ENCODE assay signal across 23 cellular contexts in the genomic region with DNA sequence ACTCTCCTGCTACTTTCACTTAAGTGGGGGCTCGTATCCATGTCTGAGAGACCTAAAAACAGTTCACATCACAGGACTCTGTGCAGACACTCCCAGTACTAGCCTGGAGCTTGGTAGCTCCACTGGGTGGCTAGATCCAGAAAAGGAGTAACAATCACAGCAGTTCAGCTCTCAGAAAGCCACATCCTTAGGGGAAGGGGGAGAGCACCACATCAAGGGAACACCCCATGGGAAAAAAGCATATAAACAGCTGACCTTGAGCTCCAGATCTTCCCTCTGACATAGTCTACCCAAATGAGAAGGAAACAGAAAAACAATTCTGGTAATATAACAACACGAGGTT.
DNase-seq lines count a peak whose midpoint lies in the region; ATAC-seq and TF ChIP-seq lines count a peak whose summit lies in the region.
"Had no signal": no experiment of that assay in that cellular context is flagged by ENCODE, and none has a peak within 500 bp of the region (broad histone marks: within the 10 kb centered on the region; RNA-seq: fewer than 3 reads in every experiment).

No MANE protein-coding gene starts in this region.

- H3K4me1 ChIP-seq in osteoblast (ENCODE audit: insufficient read depth, low read length) (peaks cover 10% of the 10 kb centered on the region), Peyer's patch (no peaks in the 10 kb centered on the region)
- H3K4me1 ChIP-seq: upper lobe of right lung had no signal

- H3K4me2 ChIP-seq in osteoblast (ENCODE audit: insufficient read depth, low read length) = peak overlapping the region; percentile 39
- H3K4me2 ChIP-seq: hepatocyte had no signal

- H3K4me1 Mint-ChIP-seq in activated CD8-positive, alpha-beta T cell treated with anti-CD3 and anti-CD28 coated beads, Interleukin-2, amount 10 ng/mL, durations not matched to agents 7 days and 5 days (ENCODE audit: low read depth) = no peaks in the 10 kb centered on the region
- H3K4me1 Mint-ChIP-seq in activated CD8-positive, alpha-beta T cell treated with anti-CD3 and anti-CD28 coated beads for 36 hours (ENCODE audit: low read depth) = no peaks in the 10 kb centered on the region
- H3K4me1 Mint-ChIP-seq: immature natural killer cell had no signal

- H3K4me3 ChIP-seq in fibroblast of villous mesenchyme (ENCODE audit: low read depth, low read length) (no peak overlapping the region), osteoblast (ENCODE audit: insufficient read depth, low read length) (no peak overlapping the region), Peyer's patch (no peak overlapping the region)
- H3K4me3 ChIP-seq: hepatocyte, upper lobe of right lung had no signal

- peaks cover 11% of the 10 kb centered on the region for H3K27me3 Mint-ChIP-seq in activated CD8-positive, alpha-beta T cell treated with anti-CD3 and anti-CD28 coated beads, Interleukin-2, amount 10 ng/mL, durations not matched to agents 7 days and 5 days (ENCODE audit: low read depth)
- no peaks in the 10 kb centered on the region for H3K27me3 Mint-ChIP-seq in activated CD8-positive, alpha-beta T cell treated with anti-CD3 and anti-CD28 coated beads for 36 hours

- H4K20me1 ChIP-seq in osteoblast (ENCODE audit: insufficient read depth, low read length) = no peaks in the 10 kb centered on the region

- no peak for TF ChIP-seq POLR2A in Peyer's patch (IDR thresholded peaks at IDR 0.05)

- POLR2A ChIA-PET in activated CD8-positive, alpha-beta T cell treated with anti-CD3 and anti-CD28 coated beads, Interleukin-2, amount 10 ng/mL, durations not matched to agents 7 days and 5 days (lab: Charles Lee) = no interaction called here
- POLR2A ChIA-PET in activated CD8-positive, alpha-beta T cell treated with anti-CD3 and anti-CD28 coated beads for 36 hours (lab: Charles Lee) = no interaction called here

- no peak for DNase-seq in activated CD8-positive, alpha-beta T cell treated with anti-CD3 and anti-CD28 coated beads, Interleukin-2, amount 10 ng/mL, durations not matched to agents 7 days and 5 days
- no peak for DNase-seq in activated CD8-positive, alpha-beta T cell treated with anti-CD3 and anti-CD28 coated beads for 36 hours
- peak; percentile 85 for DNase-seq in NCI-H69 (lab: John Stamatoyannopoulos, UW)
- peak; percentile 35 for DNase-seq in fibroblast of villous mesenchyme (ENCODE audit: low read depth)
- DNase-seq in osteoblast (ENCODE audit: insufficient read length, low spot score, missing footprints) = no peak
- DNase-seq in activated CD4-positive, CD25-positive, alpha-beta regulatory T cell treated with anti-CD3 and anti-CD28 coated beads, Interleukin-2, amount 50 U/mL, for 72 hours = no peak
- no peak for DNase-seq in Peyer's patch
- DNase-seq: activated CD8-positive, alpha-beta memory T cell treated with anti-CD3 and anti-CD28 coated beads for 24 hours; activated naive CD4-positive, alpha-beta T cell; activated T-cell treated with anti-CD3 and anti-CD28 coated beads, Interleukin-2, amount 50 U/mL, for 4 hours; effector memory CD8-positive, alpha-beta T cell; immature natural killer cell; midbrain; NCI-H2081 treated with DMSO at 0.1 percent for 48 hours; NCI-H446 treated with DMSO at 0.1 percent for 48 hours; PC-3; T-cell; upper lobe of right lung had no signal

- H2AFZ ChIP-seq in osteoblast (ENCODE audit: low read length) = peak overlapping the region; percentile 4
- H2AFZ ChIP-seq: hepatocyte had no signal

- H3K36me3 ChIP-seq in osteoblast (ENCODE audit: insufficient read depth, low read length) (no peaks in the 10 kb centered on the region), Peyer's patch (no peaks in the 10 kb centered on the region)
- H3K36me3 ChIP-seq: upper lobe of right lung had no signal

- no peak for ATAC-seq in activated CD8-positive, alpha-beta T cell treated with anti-CD3 and anti-CD28 coated beads, Interleukin-2, amount 10 ng/mL, durations not matched to agents 7 days and 5 days
- ATAC-seq in activated CD8-positive, alpha-beta T cell treated with anti-CD3 and anti-CD28 coated beads for 36 hours = no peak
- ATAC-seq in HG03354 (IDR thresholded peaks at IDR 0.05; ENCODE audit: poor library complexity, severe bottlenecking, unreplicated experiment) = no peak
- ATAC-seq: activated T-cell treated with anti-CD3 and anti-CD28 coated beads, Interleukin-2, amount 50 U/mL, for 4 hours; effector memory CD8-positive, alpha-beta T cell; esophagus mucosa; left lobe of liver; PC-3; upper lobe of right lung had no signal

- H3K27ac Mint-ChIP-seq in activated CD8-positive, alpha-beta T cell treated with anti-CD3 and anti-CD28 coated beads, Interleukin-2, amount 10 ng/mL, durations not matched to agents 7 days and 5 days = peak overlapping the region; percentile 6
- H3K27ac Mint-ChIP-seq in activated CD8-positive, alpha-beta T cell treated with anti-CD3 and anti-CD28 coated beads for 36 hours = no peak overlapping the region
- H3K27ac Mint-ChIP-seq: effector memory CD8-positive, alpha-beta T cell; immature natural killer cell; T-cell had no signal

- H3K27ac ChIP-seq in osteoblast (ENCODE audit: low read depth, low read length) = no peak overlapping the region
- no peak overlapping the region for H3K27ac ChIP-seq in Peyer's patch
- H3K27ac ChIP-seq: 22Rv1, hepatocyte, upper lobe of right lung had no signal

- H3K27me3 ChIP-seq in osteoblast (ENCODE audit: insufficient read depth, low read length) = no peaks in the 10 kb centered on the region
- no peaks in the 10 kb centered on the region for H3K27me3 ChIP-seq in Peyer's patch
- H3K27me3 ChIP-seq: hepatocyte, upper lobe of right lung had no signal

- H3K9me3 ChIP-seq in osteoblast (ENCODE audit: low read depth, low read length) = no peaks in the 10 kb centered on the region
- H3K9me3 ChIP-seq in Peyer's patch = no peaks in the 10 kb centered on the region
- H3K9me3 ChIP-seq: upper lobe of right lung had no signal

- TF ChIP-seq CTCF in activated CD8-positive, alpha-beta T cell treated with anti-CD3 and anti-CD28 coated beads for 36 hours (IDR thresholded peaks at IDR 0.05) = no peak
- TF ChIP-seq CTCF in fibroblast of villous mesenchyme (IDR thresholded peaks at IDR 0.05; ENCODE audit: insufficient read depth, low read depth, low read length) (no peak), osteoblast (IDR thresholded peaks at IDR 0.05; ENCODE audit: extremely low read depth, low read depth, low read length) (no peak), Peyer's patch (IDR thresholded peaks at IDR 0.05) (no peak)

- H3K4me3 Mint-ChIP-seq in activated CD8-positive, alpha-beta T cell treated with anti-CD3 and anti-CD28 coated beads, Interleukin-2, amount 10 ng/mL, durations not matched to agents 7 days and 5 days = no peak overlapping the region
- H3K4me3 Mint-ChIP-seq in activated CD8-positive, alpha-beta T cell treated with anti-CD3 and anti-CD28 coated beads for 36 hours = no peak overlapping the region
- H3K4me3 Mint-ChIP-seq: activated T-cell treated with anti-CD3 and anti-CD28 coated beads, Interleukin-2, amount 50 U/mL, for 4 hours; effector memory CD8-positive, alpha-beta T cell; immature natural killer cell had no signal

- no peaks in the 10 kb centered on the region for H3K79me2 ChIP-seq in osteoblast (ENCODE audit: insufficient read depth, low read length)

- H3K36me3 Mint-ChIP-seq in activated CD8-positive, alpha-beta T cell treated with anti-CD3 and anti-CD28 coated beads, Interleukin-2, amount 10 ng/mL, durations not matched to agents 7 days and 5 days (ENCODE audit: low read depth) = no peaks in the 10 kb centered on the region
- no peaks in the 10 kb centered on the region for H3K36me3 Mint-ChIP-seq in activated CD8-positive, alpha-beta T cell treated with anti-CD3 and anti-CD28 coated beads for 36 hours (ENCODE audit: low read depth)
- H3K36me3 Mint-ChIP-seq: immature natural killer cell, T-cell had no signal

- CTCF ChIA-PET in activated CD8-positive, alpha-beta T cell treated with anti-CD3 and anti-CD28 coated beads, Interleukin-2, amount 10 ng/mL, durations not matched to agents 7 days and 5 days (lab: Charles Lee) = no interaction called here
- CTCF ChIA-PET in activated CD8-positive, alpha-beta T cell treated with anti-CD3 and anti-CD28 coated beads for 36 hours (lab: Charles Lee) = interaction anchor here (0.7 kb wide), 1 partner anchor 142 kb away, joined by 3 read pairs; no protein-coding TSS in a partner anchor

- H3K9me3 Mint-ChIP-seq in activated CD8-positive, alpha-beta T cell treated with anti-CD3 and anti-CD28 coated beads, Interleukin-2, amount 10 ng/mL, durations not matched to agents 7 days and 5 days (ENCODE audit: insufficient read depth) = no peaks in the 10 kb centered on the region
- no peaks in the 10 kb centered on the region for H3K9me3 Mint-ChIP-seq in activated CD8-positive, alpha-beta T cell treated with anti-CD3 and anti-CD28 coated beads for 36 hours
- H3K9me3 Mint-ChIP-seq: activated T-cell treated with anti-CD3 and anti-CD28 coated beads, Interleukin-2, amount 50 U/mL, for 4 hours; effector memory CD8-positive, alpha-beta T cell; T-cell had no signal

- intact Hi-C loops in activated CD8-positive, alpha-beta T cell treated with anti-CD3 and anti-CD28 coated beads for 36 hours (cut with micrococcal nuclease) = no loop called here

Comparison
In these comparisons a context has a peak if more than half of its experiments do, and no peak if none do; other contexts are left out.
1. DNase-seq: peak in NCI-H69 (single experiment) and fibroblast of villous mesenchyme (single experiment); none in activated CD8-positive, alpha-beta T cell treated with anti-CD3 and anti-CD28 coated beads, Interleukin-2, amount 10 ng/mL, durations not matched to agents 7 days and 5 days (single experiment), activated CD8-positive, alpha-beta T cell treated with anti-CD3 and anti-CD28 coated beads for 36 hours (single experiment), osteoblast (single experiment), activated CD4-positive, CD25-positive, alpha-beta regulatory T cell treated with anti-CD3 and anti-CD28 coated beads, Interleukin-2, amount 50 U/mL, for 72 hours (single experiment) and Peyer's patch (0 of 3).